Comparison of ENCODE assay signal across 1 cellular context in genomic region chr4:152536545-152537182, GRCh38.
TF ChIP-seq lines count a peak whose summit lies in the region.

No MANE protein-coding gene starts in this region.

TF ChIP-seq in HepG2, 621 proteins besides CTCF, POLR2A, EP300 and RAD21 (continued from another document and continues in another):
- TF ChIP-seq ZNF292 (CRISPR knock-in tag; IDR thresholded peaks at IDR 0.05; ENCODE audit: borderline replicate concordance, low read depth) (no peak), FOSL2 (CRISPR knock-in tag; IDR thresholded peaks at IDR 0.05) (no peak), RAD51 (IDR thresholded peaks at IDR 0.05; ENCODE audit: borderline replicate concordance) (no peak), SNAPC2 (CRISPR knock-in tag; IDR thresholded peaks at IDR 0.05) (0 out of 2 replicates have a peak, but pooled peaks have one; percentile 65), ZNF33B (CRISPR knock-in tag; IDR thresholded peaks at IDR 0.05) (no peak), ZSCAN25 (CRISPR knock-in tag; IDR thresholded peaks at IDR 0.05) (no peak; the same call in 1 of the 2 replicates), MTA3 (CRISPR knock-in tag; IDR thresholded peaks at IDR 0.05) (no peak), ZNF121 (CRISPR knock-in tag; IDR thresholded peaks at IDR 0.05) (no peak), NCOR1 (IDR thresholded peaks at IDR 0.05; ENCODE audit: borderline replicate concordance, low read length) (0 out of 2 replicates have a peak, but pooled peaks have one; percentile 10), ZNF318 (CRISPR knock-in tag; IDR thresholded peaks at IDR 0.05) (no peak), ZSCAN9 (CRISPR knock-in tag; IDR thresholded peaks at IDR 0.05; ENCODE audit: borderline replicate concordance) (no peak; the same call in 1 of the 2 replicates), PRPF4 (IDR thresholded peaks at IDR 0.05; ENCODE audit: low read depth, low read length, poor library complexity, severe bottlenecking) (no peak), ZNF101 (CRISPR knock-in tag; IDR thresholded peaks at IDR 0.05; ENCODE audit: borderline replicate concordance, low read depth) (no peak), YEATS2 (CRISPR knock-in tag; IDR thresholded peaks at IDR 0.05; ENCODE audit: borderline replicate concordance) (no peak), HNRNPH1 (optimal IDR thresholded peaks at IDR 0.05; ENCODE audit: low read depth, low read length) (no peak), GPN1 (CRISPR knock-in tag; IDR thresholded peaks at IDR 0.05; ENCODE audit: borderline replicate concordance) (no peak), ZNF24 (IDR thresholded peaks at IDR 0.05) (peak; percentile 95), TBX2 (CRISPR knock-in tag; IDR thresholded peaks at IDR 0.05; ENCODE audit: borderline replicate concordance) (peak; percentile 57; the same call in 1 of the 2 replicates), MYNN (CRISPR knock-in tag; IDR thresholded peaks at IDR 0.05; ENCODE audit: low read depth) (no peak), ZNF205 (CRISPR knock-in tag; IDR thresholded peaks at IDR 0.05) (peak; percentile 16; the same call in 1 of the 2 replicates), CENPT (CRISPR knock-in tag; IDR thresholded peaks at IDR 0.05; ENCODE audit: low read depth) (no peak), RBM39 (IDR thresholded peaks at IDR 0.05; ENCODE audit: low read depth, low read length, poor library complexity, severe bottlenecking) (no peak), KDM6A (CRISPR knock-in tag; IDR thresholded peaks at IDR 0.05; ENCODE audit: low read depth) (no peak), ZNF724P (CRISPR knock-in tag; IDR thresholded peaks at IDR 0.05; ENCODE audit: borderline replicate concordance) (no peak), POLR2AphosphoS2 (IDR thresholded peaks at IDR 0.05; ENCODE audit: low read depth, low read length) (no peak), KLF9 (CRISPR knock-in tag; IDR thresholded peaks at IDR 0.05; ENCODE audit: low read depth) (no peak), PHB2 (IDR thresholded peaks at IDR 0.05; ENCODE audit: partially characterized antibody) (no peak)
- TF ChIP-seq, protein P1, sequence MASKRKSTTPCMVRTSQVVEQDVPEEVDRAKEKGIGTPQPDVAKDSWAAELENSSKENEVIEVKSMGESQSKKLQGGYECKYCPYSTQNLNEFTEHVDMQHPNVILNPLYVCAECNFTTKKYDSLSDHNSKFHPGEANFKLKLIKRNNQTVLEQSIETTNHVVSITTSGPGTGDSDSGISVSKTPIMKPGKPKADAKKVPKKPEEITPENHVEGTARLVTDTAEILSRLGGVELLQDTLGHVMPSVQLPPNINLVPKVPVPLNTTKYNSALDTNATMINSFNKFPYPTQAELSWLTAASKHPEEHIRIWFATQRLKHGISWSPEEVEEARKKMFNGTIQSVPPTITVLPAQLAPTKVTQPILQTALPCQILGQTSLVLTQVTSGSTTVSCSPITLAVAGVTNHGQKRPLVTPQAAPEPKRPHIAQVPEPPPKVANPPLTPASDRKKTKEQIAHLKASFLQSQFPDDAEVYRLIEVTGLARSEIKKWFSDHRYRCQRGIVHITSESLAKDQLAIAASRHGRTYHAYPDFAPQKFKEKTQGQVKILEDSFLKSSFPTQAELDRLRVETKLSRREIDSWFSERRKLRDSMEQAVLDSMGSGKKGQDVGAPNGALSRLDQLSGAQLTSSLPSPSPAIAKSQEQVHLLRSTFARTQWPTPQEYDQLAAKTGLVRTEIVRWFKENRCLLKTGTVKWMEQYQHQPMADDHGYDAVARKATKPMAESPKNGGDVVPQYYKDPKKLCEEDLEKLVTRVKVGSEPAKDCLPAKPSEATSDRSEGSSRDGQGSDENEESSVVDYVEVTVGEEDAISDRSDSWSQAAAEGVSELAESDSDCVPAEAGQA (IDR thresholded peaks at IDR 0.05; ENCODE audit: low read depth) = no peak
- TF ChIP-seq, protein P1 (CRISPR knock-in tag; IDR thresholded peaks at IDR 0.05; ENCODE audit: borderline replicate concordance) = no peak
- TF ChIP-seq, protein P2, sequence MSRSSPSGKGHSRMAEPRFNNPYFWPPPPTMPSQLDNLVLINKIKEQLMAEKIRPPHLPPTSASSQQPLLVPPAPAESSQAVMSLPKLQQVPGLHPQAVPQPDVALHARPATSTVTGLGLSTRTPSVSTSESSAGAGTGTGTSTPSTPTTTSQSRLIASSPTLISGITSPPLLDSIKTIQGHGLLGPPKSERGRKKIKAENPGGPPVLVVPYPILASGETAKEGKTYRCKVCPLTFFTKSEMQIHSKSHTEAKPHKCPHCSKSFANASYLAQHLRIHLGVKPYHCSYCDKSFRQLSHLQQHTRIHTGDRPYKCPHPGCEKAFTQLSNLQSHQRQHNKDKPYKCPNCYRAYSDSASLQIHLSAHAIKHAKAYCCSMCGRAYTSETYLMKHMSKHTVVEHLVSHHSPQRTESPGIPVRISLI (CRISPR knock-in tag; IDR thresholded peaks at IDR 0.05; ENCODE audit: borderline replicate concordance) = no peak
- TF ChIP-seq, protein P3, sequence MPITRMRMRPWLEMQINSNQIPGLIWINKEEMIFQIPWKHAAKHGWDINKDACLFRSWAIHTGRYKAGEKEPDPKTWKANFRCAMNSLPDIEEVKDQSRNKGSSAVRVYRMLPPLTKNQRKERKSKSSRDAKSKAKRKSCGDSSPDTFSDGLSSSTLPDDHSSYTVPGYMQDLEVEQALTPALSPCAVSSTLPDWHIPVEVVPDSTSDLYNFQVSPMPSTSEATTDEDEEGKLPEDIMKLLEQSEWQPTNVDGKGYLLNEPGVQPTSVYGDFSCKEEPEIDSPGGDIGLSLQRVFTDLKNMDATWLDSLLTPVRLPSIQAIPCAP (CRISPR knock-in tag; IDR thresholded peaks at IDR 0.05; ENCODE audit: low read depth) = no peak
- TF ChIP-seq, protein P4, sequence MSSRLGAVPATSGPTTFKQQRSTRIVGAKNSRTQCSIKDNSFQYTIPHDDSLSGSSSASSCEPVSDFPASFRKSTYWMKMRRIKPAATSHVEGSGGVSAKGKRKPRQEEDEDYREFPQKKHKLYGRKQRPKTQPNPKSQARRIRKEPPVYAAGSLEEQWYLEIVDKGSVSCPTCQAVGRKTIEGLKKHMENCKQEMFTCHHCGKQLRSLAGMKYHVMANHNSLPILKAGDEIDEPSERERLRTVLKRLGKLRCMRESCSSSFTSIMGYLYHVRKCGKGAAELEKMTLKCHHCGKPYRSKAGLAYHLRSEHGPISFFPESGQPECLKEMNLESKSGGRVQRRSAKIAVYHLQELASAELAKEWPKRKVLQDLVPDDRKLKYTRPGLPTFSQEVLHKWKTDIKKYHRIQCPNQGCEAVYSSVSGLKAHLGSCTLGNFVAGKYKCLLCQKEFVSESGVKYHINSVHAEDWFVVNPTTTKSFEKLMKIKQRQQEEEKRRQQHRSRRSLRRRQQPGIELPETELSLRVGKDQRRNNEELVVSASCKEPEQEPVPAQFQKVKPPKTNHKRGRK (CRISPR knock-in tag; IDR thresholded peaks at IDR 0.05) = no peak
- TF ChIP-seq, protein P5, sequence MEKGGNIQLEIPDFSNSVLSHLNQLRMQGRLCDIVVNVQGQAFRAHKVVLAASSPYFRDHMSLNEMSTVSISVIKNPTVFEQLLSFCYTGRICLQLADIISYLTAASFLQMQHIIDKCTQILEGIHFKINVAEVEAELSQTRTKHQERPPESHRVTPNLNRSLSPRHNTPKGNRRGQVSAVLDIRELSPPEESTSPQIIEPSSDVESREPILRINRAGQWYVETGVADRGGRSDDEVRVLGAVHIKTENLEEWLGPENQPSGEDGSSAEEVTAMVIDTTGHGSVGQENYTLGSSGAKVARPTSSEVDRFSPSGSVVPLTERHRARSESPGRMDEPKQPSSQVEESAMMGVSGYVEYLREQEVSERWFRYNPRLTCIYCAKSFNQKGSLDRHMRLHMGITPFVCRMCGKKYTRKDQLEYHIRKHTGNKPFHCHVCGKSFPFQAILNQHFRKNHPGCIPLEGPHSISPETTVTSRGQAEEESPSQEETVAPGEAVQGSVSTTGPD (CRISPR knock-in tag; IDR thresholded peaks at IDR 0.05) = no peak
- TF ChIP-seq, protein P6, sequence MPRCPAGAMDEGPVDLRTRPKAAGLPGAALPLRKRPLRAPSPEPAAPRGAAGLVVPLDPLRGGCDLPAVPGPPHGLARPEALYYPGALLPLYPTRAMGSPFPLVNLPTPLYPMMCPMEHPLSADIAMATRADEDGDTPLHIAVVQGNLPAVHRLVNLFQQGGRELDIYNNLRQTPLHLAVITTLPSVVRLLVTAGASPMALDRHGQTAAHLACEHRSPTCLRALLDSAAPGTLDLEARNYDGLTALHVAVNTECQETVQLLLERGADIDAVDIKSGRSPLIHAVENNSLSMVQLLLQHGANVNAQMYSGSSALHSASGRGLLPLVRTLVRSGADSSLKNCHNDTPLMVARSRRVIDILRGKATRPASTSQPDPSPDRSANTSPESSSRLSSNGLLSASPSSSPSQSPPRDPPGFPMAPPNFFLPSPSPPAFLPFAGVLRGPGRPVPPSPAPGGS (CRISPR knock-in tag; IDR thresholded peaks at IDR 0.05) = no peak
- TF ChIP-seq, protein P7, sequence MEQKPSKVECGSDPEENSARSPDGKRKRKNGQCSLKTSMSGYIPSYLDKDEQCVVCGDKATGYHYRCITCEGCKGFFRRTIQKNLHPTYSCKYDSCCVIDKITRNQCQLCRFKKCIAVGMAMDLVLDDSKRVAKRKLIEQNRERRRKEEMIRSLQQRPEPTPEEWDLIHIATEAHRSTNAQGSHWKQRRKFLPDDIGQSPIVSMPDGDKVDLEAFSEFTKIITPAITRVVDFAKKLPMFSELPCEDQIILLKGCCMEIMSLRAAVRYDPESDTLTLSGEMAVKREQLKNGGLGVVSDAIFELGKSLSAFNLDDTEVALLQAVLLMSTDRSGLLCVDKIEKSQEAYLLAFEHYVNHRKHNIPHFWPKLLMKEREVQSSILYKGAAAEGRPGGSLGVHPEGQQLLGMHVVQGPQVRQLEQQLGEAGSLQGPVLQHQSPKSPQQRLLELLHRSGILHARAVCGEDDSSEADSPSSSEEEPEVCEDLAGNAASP (CRISPR knock-in tag; IDR thresholded peaks at IDR 0.05; ENCODE audit: borderline replicate concordance) = no peak
